Comparison of ENCODE assay signal across 9 cellular contexts in the genomic region with DNA sequence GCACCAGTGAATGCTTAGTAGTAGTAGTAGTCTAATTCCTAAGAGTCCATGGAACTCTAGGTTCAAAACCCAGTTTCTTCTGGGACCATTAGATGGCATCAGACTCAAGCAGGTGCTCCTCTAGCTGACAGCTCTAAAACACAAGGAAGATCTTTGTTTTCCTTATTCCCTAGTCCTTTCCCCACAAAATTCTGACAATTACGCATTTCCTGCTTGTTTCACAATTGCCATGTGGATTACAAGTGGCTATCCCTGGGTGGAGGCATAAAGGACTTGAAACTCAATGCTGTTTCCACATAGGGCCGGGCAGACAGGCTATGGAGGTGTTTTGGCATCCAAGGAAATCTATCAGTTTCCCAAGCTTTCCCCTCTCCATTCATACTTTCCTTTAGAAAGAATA. TPM values are rescaled to one million over a fixed set of nuclear protein-coding genes. Genes with fewer than 3 reads are reported as not detected.
DNase-seq lines count a peak whose midpoint lies in the region; ATAC-seq lines count a peak whose summit lies in the region.
"Had no signal": no experiment of that assay in that cellular context is flagged by ENCODE, and none has a peak within 500 bp of the region (broad histone marks: within the 10 kb centered on the region; RNA-seq: fewer than 3 reads in every experiment).

No MANE protein-coding gene starts in this region.

- no peak overlapping the region for H3K4me3 ChIP-seq in CD4-positive, alpha-beta memory T cell (ENCODE audit: low read length in 2 of 2)

- H3K4me1 Mint-ChIP-seq in stimulated activated naive CD8-positive, alpha-beta T cell treated with anti-CD3 and anti-CD28 coated beads, Interleukin-15, Interleukin-2, amounts not matched to agents 100 ng/mL and 50 ng/mL, for 24 hours (ENCODE audit: low read depth): peaks cover 38% of the 10 kb centered on the region
- peaks cover 36% of the 10 kb centered on the region for H3K4me1 Mint-ChIP-seq in activated naive CD8-positive, alpha-beta T cell treated with anti-CD3 and anti-CD28 coated beads for 36 hours
- H3K4me1 Mint-ChIP-seq in CD4-positive, alpha-beta memory T cell: peaks cover 0 to 4% (median 0%) of the 10 kb centered on the region in 4 donors

- CTCF ChIA-PET in CD4-positive, alpha-beta memory T cell (lab: Charles Lee; ENCODE audit: partially characterized antibody): interaction anchor here (0.6 to 5.1 kb wide), 5 partner anchors 12 to 117 kb away, joined by 3 to 55 read pairs (median 3); partner anchors contain the start of gene TAP2

- no peak for DNase-seq in stimulated activated naive CD8-positive, alpha-beta T cell treated with anti-CD3 and anti-CD28 coated beads, Interleukin-15, Interleukin-2, amounts not matched to agents 100 U/mL and 50 U/mL, for 24 hours
- DNase-seq in activated naive CD8-positive, alpha-beta T cell treated with anti-CD3 and anti-CD28 coated beads for 36 hours: no peak
- peak; percentile 29 for DNase-seq in inferior parietal cortex (ENCODE audit: extremely low spot score)
- no peak for DNase-seq in CD4-positive, alpha-beta memory T cell
- DNase-seq: T-helper 1 cell had no signal

- no peaks in the 10 kb centered on the region for H3K27me3 ChIP-seq in CD4-positive, alpha-beta memory T cell (ENCODE audit: insufficient read depth, low read length)

- no peak overlapping the region for H3K4me3 Mint-ChIP-seq in stimulated activated naive CD8-positive, alpha-beta T cell treated with anti-CD3 and anti-CD28 coated beads, Interleukin-15, Interleukin-2, amounts not matched to agents 100 ng/mL and 50 ng/mL, for 24 hours
- no peak overlapping the region for H3K4me3 Mint-ChIP-seq in activated naive CD8-positive, alpha-beta T cell treated with anti-CD3 and anti-CD28 coated beads for 36 hours
- no peak overlapping the region for H3K4me3 Mint-ChIP-seq in CD4-positive, alpha-beta memory T cell

- H3K27ac Mint-ChIP-seq in stimulated activated naive CD8-positive, alpha-beta T cell treated with anti-CD3 and anti-CD28 coated beads, Interleukin-15, Interleukin-2, amounts not matched to agents 100 ng/mL and 50 ng/mL, for 24 hours: peak overlapping the region; percentile 71
- peak overlapping the region; percentile 63 for H3K27ac Mint-ChIP-seq in activated naive CD8-positive, alpha-beta T cell treated with anti-CD3 and anti-CD28 coated beads for 36 hours
- peak overlapping the region in 1 of 7 donors; percentile 13 for H3K27ac Mint-ChIP-seq in CD4-positive, alpha-beta memory T cell

- POLR2A ChIA-PET in CD4-positive, alpha-beta memory T cell (lab: Charles Lee; ENCODE audit: partially characterized antibody): interaction anchor here (0.7 to 3.7 kb wide), 3 partner anchors 12 to 42 kb away, joined by 4 to 16 read pairs (median 8); partner anchors contain the start of gene TAP2

- H3K9me3 Mint-ChIP-seq in stimulated activated naive CD8-positive, alpha-beta T cell treated with anti-CD3 and anti-CD28 coated beads, Interleukin-15, Interleukin-2, amounts not matched to agents 100 ng/mL and 50 ng/mL, for 24 hours: no peaks in the 10 kb centered on the region
- no peaks in the 10 kb centered on the region for H3K9me3 Mint-ChIP-seq in activated naive CD8-positive, alpha-beta T cell treated with anti-CD3 and anti-CD28 coated beads for 36 hours
- H3K9me3 Mint-ChIP-seq in CD4-positive, alpha-beta memory T cell: no peaks in the 10 kb centered on the region

- H3K36me3 Mint-ChIP-seq in stimulated activated naive CD8-positive, alpha-beta T cell treated with anti-CD3 and anti-CD28 coated beads, Interleukin-15, Interleukin-2, amounts not matched to agents 100 ng/mL and 50 ng/mL, for 24 hours (ENCODE audit: low read depth): peaks cover 43% of the 10 kb centered on the region
- H3K36me3 Mint-ChIP-seq in activated naive CD8-positive, alpha-beta T cell treated with anti-CD3 and anti-CD28 coated beads for 36 hours: peaks cover 28% of the 10 kb centered on the region
- peaks cover 29 to 39% of the 10 kb centered on the region in 2 donors for H3K36me3 Mint-ChIP-seq in CD4-positive, alpha-beta memory T cell

- ATAC-seq in stimulated activated naive CD8-positive, alpha-beta T cell treated with anti-CD3 and anti-CD28 coated beads, Interleukin-15, Interleukin-2, amounts not matched to agents 100 U/mL and 50 U/mL, for 24 hours: no peak
- ATAC-seq in GM18498 (IDR thresholded peaks at IDR 0.05; ENCODE audit: unreplicated experiment): no peak
- no peak for ATAC-seq in HG02852 (IDR thresholded peaks at IDR 0.05; ENCODE audit: unreplicated experiment)
- ATAC-seq in HG02588 (IDR thresholded peaks at IDR 0.05; ENCODE audit: unreplicated experiment): no peak

- H3K27me3 Mint-ChIP-seq in stimulated activated naive CD8-positive, alpha-beta T cell treated with anti-CD3 and anti-CD28 coated beads, Interleukin-15, Interleukin-2, amounts not matched to agents 100 ng/mL and 50 ng/mL, for 24 hours: no peaks in the 10 kb centered on the region
- H3K27me3 Mint-ChIP-seq in activated naive CD8-positive, alpha-beta T cell treated with anti-CD3 and anti-CD28 coated beads for 36 hours: no peaks in the 10 kb centered on the region
- H3K27me3 Mint-ChIP-seq in CD4-positive, alpha-beta memory T cell: no peaks in the 10 kb centered on the region

- peaks cover 22% of the 10 kb centered on the region for H3K36me3 ChIP-seq in CD4-positive, alpha-beta memory T cell (ENCODE audit: insufficient read depth, low read length)

- intact Hi-C loops in CD4-positive, alpha-beta memory T cell (cut with micrococcal nuclease): loop anchor here (1.0 kb wide), 1 partner anchor 42 kb away; no protein-coding TSS in a partner anchor

- H3K27ac ChIP-seq in CD4-positive, alpha-beta memory T cell (ENCODE audit: low read depth, low read length): no peak overlapping the region

- no peaks in the 10 kb centered on the region for H3K4me1 ChIP-seq in CD4-positive, alpha-beta memory T cell (ENCODE audit: insufficient read depth, low read length)

- H3K9me3 ChIP-seq in CD4-positive, alpha-beta memory T cell (ENCODE audit: control insufficient read depth in 1 of 2, low read length in 2 of 2): no peaks in the 10 kb centered on the region

RNA-seq across cellular contexts. Expression of gene HLA-DOB, which starts 9.2 kb away (rescaled TPM):
- total RNA-seq in activated naive CD8-positive, alpha-beta T cell treated with anti-CD3 and anti-CD28 coated beads for 36 hours: 1 to 10 TPM; 1.9 to 2.1 TPM
- total RNA-seq in CD4-positive, alpha-beta memory T cell: 1 to 10 TPM in 1 of 2 experiments, under 1 TPM in 1; 0.61 to 1.1 TPM
- polyA plus RNA-seq in CD4-positive, alpha-beta memory T cell: 1 to 10 TPM in 1 of 2 donors, under 1 TPM in 1; 0.22 to 2.8 TPM

RNA-seq across cellular contexts. Expression of gene TAP2, which starts 12.6 kb away (rescaled TPM):
- total RNA-seq in activated naive CD8-positive, alpha-beta T cell treated with anti-CD3 and anti-CD28 coated beads for 36 hours: 100 to 1,000 TPM; 216 to 226 TPM
- total RNA-seq in CD4-positive, alpha-beta memory T cell: 100 to 1,000 TPM; 106 to 112 TPM
- polyA plus RNA-seq in CD4-positive, alpha-beta memory T cell: 10 to 100 TPM; 11.0 to 16.5 TPM

RNA-seq across cellular contexts. Expression of gene PSMB8, which starts 17.9 kb away (rescaled TPM):
- total RNA-seq in activated naive CD8-positive, alpha-beta T cell treated with anti-CD3 and anti-CD28 coated beads for 36 hours: 100 to 1,000 TPM; 385 to 393 TPM
- 100 to 1,000 TPM; 134 to 138 TPM for total RNA-seq in CD4-positive, alpha-beta memory T cell
- polyA plus RNA-seq in CD4-positive, alpha-beta memory T cell: 100 to 1,000 TPM; 363 to 426 TPM

RNA-seq across cellular contexts. Expression of gene TAP1, which starts 27.5 kb away (rescaled TPM):
- total RNA-seq in activated naive CD8-positive, alpha-beta T cell treated with anti-CD3 and anti-CD28 coated beads for 36 hours: 100 to 1,000 TPM; 337 to 356 TPM
- total RNA-seq in CD4-positive, alpha-beta memory T cell: 100 to 1,000 TPM; 136 to 141 TPM
- 100 to 1,000 TPM; 300 to 324 TPM for polyA plus RNA-seq in CD4-positive, alpha-beta memory T cell

RNA-seq across cellular contexts. Expression of gene PSMB9, which starts 28.0 kb away (rescaled TPM):
- 100 to 1,000 TPM; 315 to 316 TPM for total RNA-seq in activated naive CD8-positive, alpha-beta T cell treated with anti-CD3 and anti-CD28 coated beads for 36 hours
- total RNA-seq in CD4-positive, alpha-beta memory T cell: 100 to 1,000 TPM; 141 to 144 TPM
- polyA plus RNA-seq in CD4-positive, alpha-beta memory T cell: 100 to 1,000 TPM; 501 to 763 TPM
